ENCODE assay signal across 10 cellular contexts in the genomic region with DNA sequence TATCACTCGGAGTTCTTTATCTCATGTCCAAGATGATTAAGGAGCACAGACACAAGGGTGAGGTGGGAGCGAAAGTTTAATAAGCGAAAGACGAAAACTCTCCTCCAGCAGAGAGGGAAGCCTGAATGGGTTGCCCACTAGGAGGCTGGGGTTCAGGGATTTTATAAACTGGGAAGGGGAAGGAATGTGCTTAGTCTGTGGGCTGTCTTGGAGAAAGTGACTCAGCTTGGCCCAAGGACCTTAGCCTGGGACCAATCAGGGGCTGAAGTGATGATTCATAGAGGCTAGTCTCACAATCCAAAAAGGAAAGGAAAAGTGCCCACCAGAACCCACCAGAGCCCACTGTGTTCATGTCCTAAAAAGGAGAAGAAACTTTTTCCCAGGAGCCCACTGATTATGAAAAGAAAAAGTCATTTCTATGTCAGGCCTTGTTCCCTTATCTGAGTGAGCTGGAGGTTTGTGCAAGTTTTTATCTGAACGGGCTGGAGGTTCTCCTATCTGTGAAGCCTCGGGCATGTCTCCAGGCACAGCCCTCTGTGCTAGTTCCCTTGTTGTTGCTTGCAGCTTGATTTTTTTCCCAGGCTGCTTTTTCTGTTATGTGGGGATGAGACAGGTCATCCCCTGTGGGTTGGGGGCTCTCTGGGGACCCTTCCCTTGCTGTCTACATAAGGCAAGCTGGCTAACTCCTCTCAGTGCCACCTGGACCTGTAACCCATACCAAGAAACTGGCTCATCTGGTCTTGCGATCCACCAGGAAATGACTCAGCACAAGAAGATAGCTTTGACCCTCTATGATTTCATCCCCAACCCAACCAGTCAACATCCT. TPM values are rescaled to one million over a fixed set of nuclear protein-coding genes. Genes with fewer than 3 reads are reported as not detected.
DNase-seq lines count a peak whose midpoint lies in the region; ATAC-seq, FAIRE-seq and TF ChIP-seq lines count a peak whose summit lies in the region.
"Had no signal": no experiment of that assay in that cellular context is flagged by ENCODE, and none has a peak within 500 bp of the region (broad histone marks: within the 10 kb centered on the region; RNA-seq: fewer than 3 reads in every experiment).

No MANE protein-coding gene starts in this region.

- DNase-seq in AG09309 (ENCODE audit: low read depth) (peak; percentile 47), M059J (ENCODE audit: low read depth) (peak; percentile 91), endothelial cell of umbilical vein (ENCODE audit: low read depth, low spot score) (peak; percentile 40), mucosa of gallbladder (ENCODE audit: low spot score) (peak; percentile 36), NCI-H82 treated with DMSO at 0.1 percent for 48 hours (lab: John Stamatoyannopoulos, UW; ENCODE audit: unreplicated experiment) (no peak), NCI-H2171 treated with DMSO at 0.1 percent for 48 hours (lab: John Stamatoyannopoulos, UW) (no peak)
- DNase-seq: DMS79, NCI-H2081 treated with DMSO at 0.1 percent for 48 hours had no signal

- no peak overlapping the region for H3K27ac ChIP-seq in endothelial cell of umbilical vein (ENCODE audit: insufficient read depth, low read depth, low read length)

- no peaks in the 10 kb centered on the region for H4K20me1 ChIP-seq in endothelial cell of umbilical vein (replicated peaks; ENCODE audit: control insufficient read depth, extremely low read depth, insufficient read depth, low read length)

- no peak overlapping the region for H3K9ac ChIP-seq in endothelial cell of umbilical vein (replicated peaks; ENCODE audit: extremely low read depth, insufficient read depth, low read length)

- no peaks in the 10 kb centered on the region for H3K9me3 ChIP-seq in endothelial cell of umbilical vein (replicated peaks; ENCODE audit: control insufficient read depth, insufficient read depth, low read length)

- intact Hi-C loops in endothelial cell of umbilical vein (cut with micrococcal nuclease) = no loop called here

- FAIRE-seq in endothelial cell of umbilical vein (lab: Jason Lieb, UNC) = no peak

- no peak overlapping the region for H2AFZ ChIP-seq in endothelial cell of umbilical vein (ENCODE audit: low read depth, low read length)

- no peak for TF ChIP-seq POLR2A in endothelial cell of umbilical vein (IDR thresholded peaks at IDR 0.05; ENCODE audit: low read depth, low read length)

- POLR2A ChIA-PET in endothelial cell of umbilical vein (lab: Charles Lee) = no interaction called here

- H3K4me1 ChIP-seq in endothelial cell of umbilical vein (ENCODE audit: control insufficient read depth, extremely low read depth, insufficient read depth, low read length) = no peaks in the 10 kb centered on the region

- BruUV-seq in endothelial cell of umbilical vein (replicated peaks; lab: Mats Ljungman, UMichigan) = no TSS peak

- TF ChIP-seq CTCF in AG09309 (IDR thresholded peaks at IDR 0.05; ENCODE audit: control insufficient read depth, insufficient read depth, low read depth, low read length, missing control alignments) (peak; percentile 35), endothelial cell of umbilical vein (IDR thresholded peaks at IDR 0.05; ENCODE audit: extremely low read depth in 1 of 2, insufficient read depth in 1 of 2, low read depth in 1 of 2, low read length in 2 of 2) (no peak)

- dilution Hi-C loops in endothelial cell of umbilical vein (cut with MboI; ENCODE audit: extremely low pct_ligation_motif_present, low sequenced_read_pairs) = no loop called here

- H3K4me3 ChIP-seq in AG09309 (ENCODE audit: control insufficient read depth, low read depth, low read length) (peak overlapping the region; percentile 9), endothelial cell of umbilical vein (replicated peaks in 1 of 3; ENCODE audit: insufficient read depth in 1 of 3, low read depth in 1 of 3, low read length in 3 of 3) (no peak overlapping the region)

- no peaks in the 10 kb centered on the region for H3K9me1 ChIP-seq in endothelial cell of umbilical vein (replicated peaks; ENCODE audit: control insufficient read depth, extremely low read depth, insufficient read depth, low read length)

- H3K79me2 ChIP-seq in endothelial cell of umbilical vein (ENCODE audit: control insufficient read depth, insufficient read depth, low read length) = no peaks in the 10 kb centered on the region

- H3K4me2 ChIP-seq in endothelial cell of umbilical vein (ENCODE audit: insufficient read depth, low read length) = no peak overlapping the region

- CTCF ChIA-PET in endothelial cell of umbilical vein (lab: Charles Lee) = interaction anchor here (0.5 to 8.0 kb wide), 5 partner anchors 37 to 680 kb away, joined by 3 to 118 read pairs (median 5); a partner anchor contains a TSS

- no peaks in the 10 kb centered on the region for H3K27me3 ChIP-seq in endothelial cell of umbilical vein (ENCODE audit: control insufficient read depth in 2 of 2, insufficient read depth in 2 of 2, low read length in 2 of 2)

- ATAC-seq in HG03354 (IDR thresholded peaks at IDR 0.05; ENCODE audit: poor library complexity, severe bottlenecking, unreplicated experiment) = no peak
- ATAC-seq in HG02759 (IDR thresholded peaks at IDR 0.05; ENCODE audit: unreplicated experiment) = no peak

- no peaks in the 10 kb centered on the region for H3K36me3 ChIP-seq in endothelial cell of umbilical vein (ENCODE audit: control insufficient read depth in 2 of 2, extremely low read depth in 1 of 2, insufficient read depth in 2 of 2, low read length in 2 of 2)

TF ChIP-seq in endothelial cell of umbilical vein, 7 proteins besides CTCF, POLR2A, EP300 and RAD21:
- TF ChIP-seq GATA2 (IDR thresholded peaks at IDR 0.05; ENCODE audit: insufficient read depth, insufficient read length, low read depth, low read length) (no peak), FOS (IDR thresholded peaks at IDR 0.05; ENCODE audit: borderline replicate concordance, insufficient read depth, low read length) (peak; percentile 52)

RNA-seq across cellular contexts. Expression of a gene that starts 8.3 kb away (rescaled TPM):
- 36.6 and 36.7 TPM in 2 replicates for total RNA-seq in M059J (2014; rRNA removed; shearing (Covaris generic))
- 28.9 and 29.3 TPM in 2 replicates for total RNA-seq in endothelial cell of umbilical vein
- 13.7 and 16.3 TPM in 2 replicates for polyA plus RNA-seq in endothelial cell of umbilical vein
- polyA plus RNA-seq in endothelial cell of umbilical vein (2011; cell fraction: cytosol; rRNA removed) = 23.5 and 28.1 TPM in 2 replicates
- 16.8 and 18.5 TPM in 2 replicates for polyA plus RNA-seq in endothelial cell of umbilical vein (2011; cell fraction: nucleus; rRNA removed)
- polyA plus RNA-seq in endothelial cell of umbilical vein (2012) = 24.6 and 30.1 TPM in 2 replicates
- polyA minus RNA-seq in endothelial cell of umbilical vein = 11.1 and 12.7 TPM in 2 replicates
- polyA minus RNA-seq in endothelial cell of umbilical vein (2011; cell fraction: cytosol; rRNA and poly(A)+ RNA removed) = 8.3 TPM
- polyA minus RNA-seq in endothelial cell of umbilical vein (2011; cell fraction: nucleus; rRNA and poly(A)+ RNA removed) = 15.1 and 17.4 TPM in 2 replicates
- 35.2 TPM for total RNA-seq in mucosa of gallbladder

RNA-seq across cellular contexts. Expression of a gene that starts 37.4 kb away (rescaled TPM):
- total RNA-seq in M059J (2014; rRNA removed; shearing (Covaris generic)) = 56.7 and 62.0 TPM in 2 replicates
- 56.7 and 62.6 TPM in 2 replicates for total RNA-seq in endothelial cell of umbilical vein
- 85.8 and 99.2 TPM in 2 replicates for polyA plus RNA-seq in endothelial cell of umbilical vein
- polyA plus RNA-seq in endothelial cell of umbilical vein (2011; cell fraction: cytosol; rRNA removed) = 122 and 126 TPM in 2 replicates
- 73.2 and 83.3 TPM in 2 replicates for polyA plus RNA-seq in endothelial cell of umbilical vein (2011; cell fraction: nucleus; rRNA removed)
- polyA plus RNA-seq in endothelial cell of umbilical vein (2012) = 70.4 and 81.1 TPM in 2 replicates
- polyA minus RNA-seq in endothelial cell of umbilical vein = 52.1 and 66.6 TPM in 2 replicates
- 16.8 TPM for polyA minus RNA-seq in endothelial cell of umbilical vein (2011; cell fraction: cytosol; rRNA and poly(A)+ RNA removed)
- polyA minus RNA-seq in endothelial cell of umbilical vein (2011; cell fraction: nucleus; rRNA and poly(A)+ RNA removed) = 20.4 and 28.7 TPM in 2 replicates
- total RNA-seq in mucosa of gallbladder = 158 TPM

Comparison
In these comparisons a context has a peak if more than half of its experiments do, and no peak if none do; other contexts are left out.
1. DNase-seq: peak in AG09309 (single experiment), M059J (single experiment), endothelial cell of umbilical vein (single experiment) and mucosa of gallbladder (single experiment); none in NCI-H82 treated with DMSO at 0.1 percent for 48 hours (single experiment) and NCI-H2171 treated with DMSO at 0.1 percent for 48 hours (single experiment).